8 cellular contexts compared by ENCODE assay signal in genomic region chr1:203629509-203630082, GRCh38. TPM values are rescaled to one million over a fixed set of nuclear protein-coding genes. Genes with fewer than 3 reads are reported as not detected.
DNase-seq lines count a peak whose midpoint lies in the region; ATAC-seq and TF ChIP-seq lines count a peak whose summit lies in the region.

No MANE protein-coding gene starts in this region.

- H3K4me1 ChIP-seq in right atrium auricular region (peaks cover 0 to 55% of the 10 kb centered on the region in 2 donors), psoas muscle (peaks cover 29% of the 10 kb centered on the region)

- H3K36me3 ChIP-seq in right atrium auricular region (peaks cover under 1% of the 10 kb centered on the region), psoas muscle (ENCODE audit: insufficient read depth in 1 of 2, low read depth in 1 of 2) (peaks cover 0 to 2% of the 10 kb centered on the region in 2 donors)

- no peaks in the 10 kb centered on the region for H3K9me3 ChIP-seq in right atrium auricular region
- H3K9me3 ChIP-seq in psoas muscle: no peaks in the 10 kb centered on the region

- WGBS in psoas muscle, 3 donors: 12 to 35% (median 20%) methylated on average over 32 to 35 of the region's 35 CpGs

- peak; percentile 56 for DNase-seq in Daoy (ENCODE audit: low read depth)
- peak; percentile 48 for DNase-seq in NOMO-1 treated with DMSO at 0.1 percent for 48 hours (lab: John Stamatoyannopoulos, UW; ENCODE audit: unreplicated experiment)
- peak; percentile 76 for DNase-seq in activated naive CD8-positive, alpha-beta T cell treated with anti-CD3 and anti-CD28 coated beads, Interleukin-2, amount 50 U/mL, for 24 hours
- DNase-seq in right atrium auricular region (ENCODE audit: low spot score): peak; percentile 81
- peak; percentile 78 to 82 for DNase-seq in psoas muscle
- DNase-seq in NCI-H2081 treated with DMSO at 0.1 percent for 48 hours (lab: John Stamatoyannopoulos, UW): no peak

- H3K27ac ChIP-seq in right atrium auricular region: peak overlapping the region; percentile 93 to 94
- H3K27ac ChIP-seq in psoas muscle: peak overlapping the region; percentile 80

- peaks cover 77% of the 10 kb centered on the region for H3K4me1 Mint-ChIP-seq in activated naive CD8-positive, alpha-beta T cell treated with anti-CD3 and anti-CD28 coated beads, Interleukin-2, amount 50 U/mL, for 24 hours

- peaks cover 9% of the 10 kb centered on the region for H3K36me3 Mint-ChIP-seq in activated naive CD8-positive, alpha-beta T cell treated with anti-CD3 and anti-CD28 coated beads, Interleukin-2, amount 50 U/mL, for 24 hours (ENCODE audit: low read depth)

- H3K4me3 ChIP-seq in right atrium auricular region (peak overlapping the region; percentile 62 to 73), psoas muscle (peak overlapping the region; percentile 86)

- H3K27me3 Mint-ChIP-seq in activated naive CD8-positive, alpha-beta T cell treated with anti-CD3 and anti-CD28 coated beads, Interleukin-2, amount 50 U/mL, for 24 hours: no peaks in the 10 kb centered on the region

- H3K4me3 Mint-ChIP-seq in activated naive CD8-positive, alpha-beta T cell treated with anti-CD3 and anti-CD28 coated beads, Interleukin-2, amount 50 U/mL, for 24 hours: peak overlapping the region; percentile 86

- intact Hi-C loops in psoas muscle (cut with DNase I): loop anchor here (2.0 to 5.0 kb wide), 4 partner anchors 33 to 122 kb away; no protein-coding TSS in a partner anchor

- H3K27me3 ChIP-seq in right atrium auricular region (no peaks in the 10 kb centered on the region), psoas muscle (ENCODE audit: insufficient read depth in 3 of 3, low read length in 2 of 3) (peaks cover 0 to 2% (median 0%) of the 10 kb centered on the region in 3 donors)

- no peak for TF ChIP-seq CTCF in right atrium auricular region (IDR thresholded peaks at IDR 0.05)
- TF ChIP-seq CTCF in psoas muscle (IDR thresholded peaks at IDR 0.05): no peak

- ATAC-seq in activated naive CD8-positive, alpha-beta T cell treated with anti-CD3 and anti-CD28 coated beads, Interleukin-2, amount 50 U/mL, for 24 hours: peak; percentile 73
- ATAC-seq in psoas muscle (peak in 3 of 4 donors; percentile 18 to 34 (median 24)), GM18498 (IDR thresholded peaks at IDR 0.05; ENCODE audit: unreplicated experiment) (no peak), GM21515 (IDR thresholded peaks at IDR 0.05; ENCODE audit: unreplicated experiment) (no peak)

- H3K27ac Mint-ChIP-seq in activated naive CD8-positive, alpha-beta T cell treated with anti-CD3 and anti-CD28 coated beads, Interleukin-2, amount 50 U/mL, for 24 hours: peak overlapping the region; percentile 90

- H3K9me3 Mint-ChIP-seq in activated naive CD8-positive, alpha-beta T cell treated with anti-CD3 and anti-CD28 coated beads, Interleukin-2, amount 50 U/mL, for 24 hours: no peaks in the 10 kb centered on the region

RNA-seq across cellular contexts. Expression of gene ATP2B4, which starts 3.0 kb away (rescaled TPM):
- total RNA-seq in Daoy (2014; rRNA removed; shearing (Covaris generic)): 53.5 and 61.1 TPM in 2 replicates
- total RNA-seq in right atrium auricular region: 100 to 1,000 TPM in 1 of 2 donors, 10 to 100 TPM in 1; 86.1 to 171 TPM
- 10 to 100 TPM; 18.6 to 29.6 (median 27.9) TPM for total RNA-seq in psoas muscle
- 10 to 100 TPM; 12.2 to 26.6 (median 15.6) TPM for polyA plus RNA-seq in psoas muscle

Comparison
In these comparisons a context has a peak if more than half of its experiments do, and no peak if none do; other contexts are left out.
1. ATAC-seq: peak in activated naive CD8-positive, alpha-beta T cell treated with anti-CD3 and anti-CD28 coated beads, Interleukin-2, amount 50 U/mL, for 24 hours (single experiment) and psoas muscle (3 of 4); none in GM18498 (single experiment) and GM21515 (single experiment).